In the genomic region with DNA sequence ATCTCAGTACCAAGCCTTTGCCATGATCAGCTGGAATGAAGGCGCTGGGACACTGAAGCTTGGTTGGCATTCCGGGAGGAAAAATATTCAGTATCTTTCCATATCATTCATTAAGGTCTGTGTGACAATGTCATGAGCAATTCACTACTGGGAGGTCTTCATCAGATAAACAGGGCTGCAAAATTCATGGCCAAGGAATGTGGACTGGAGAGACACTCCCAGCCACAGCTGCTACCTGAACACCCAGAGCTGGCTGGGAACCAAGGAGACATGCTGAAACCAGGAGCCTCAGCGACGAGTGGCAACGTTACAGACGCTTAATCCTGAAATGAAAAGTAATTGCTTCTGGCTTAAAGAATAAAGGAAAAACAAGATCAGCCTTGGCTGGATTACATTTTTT, we compare ENCODE assay signal across 12 cellular contexts. TPM values are rescaled to one million over a fixed set of nuclear protein-coding genes. Genes with fewer than 3 reads are reported as not detected.
A peak's percentile ranks its signal among the peaks of the same experiment; 100 is the strongest.
DNase-seq lines count a peak whose midpoint lies in the region; ATAC-seq and TF ChIP-seq lines count a peak whose summit lies in the region.
"Had no signal": no experiment of that assay in that cellular context is flagged by ENCODE, and none has a peak within 500 bp of the region (broad histone marks: within the 10 kb centered on the region; RNA-seq: fewer than 3 reads in every experiment).

No MANE protein-coding gene starts in this region.

- H3K4me1 Mint-ChIP-seq in Calu3 (ENCODE audit: low read depth, unreplicated experiment), result peaks cover 25% of the 10 kb centered on the region
- no peaks in the 10 kb centered on the region for H3K4me1 Mint-ChIP-seq in activated naive CD4-positive, alpha-beta T cell treated with anti-CD3 and anti-CD28 coated beads for 36 hours (ENCODE audit: low read depth)
- H3K4me1 Mint-ChIP-seq: activated CD4-positive, alpha-beta T cell treated with anti-CD3 and anti-CD28 coated beads for 36 hours had no signal

- no peak overlapping the region for H3K4me3 ChIP-seq in astrocyte of the spinal cord (ENCODE audit: low read depth, low read length)
- H3K4me3 ChIP-seq in mucosa of descending colon, result no peak overlapping the region

- TF ChIP-seq CTCF in Calu3 (IDR thresholded peaks at IDR 0.05; ENCODE audit: unreplicated experiment), result no peak
- TF ChIP-seq CTCF in astrocyte of the spinal cord (IDR thresholded peaks at IDR 0.05; ENCODE audit: low read depth, low read length), result no peak
- no peak for TF ChIP-seq CTCF in mucosa of descending colon (IDR thresholded peaks at IDR 0.05)

- no TSS peak for BruUV-seq in Calu3 (replicated peaks; lab: Mats Ljungman, UMichigan)

- H3K9me3 ChIP-seq in mucosa of descending colon, result no peaks in the 10 kb centered on the region

- intact Hi-C loops in Calu3 (cut with micrococcal nuclease; ENCODE audit: unreplicated experiment), result no loop called here
- intact Hi-C loops in mucosa of descending colon (cut with DNase I, micrococcal nuclease), result no loop called here
- intact Hi-C loops in activated naive CD4-positive, alpha-beta T cell treated with anti-CD3 and anti-CD28 coated beads for 36 hours (cut with micrococcal nuclease), result no loop called here

- H3K36me3 Mint-ChIP-seq in Calu3 (ENCODE audit: insufficient read depth, unreplicated experiment), result no peaks in the 10 kb centered on the region
- H3K36me3 Mint-ChIP-seq in activated naive CD4-positive, alpha-beta T cell treated with anti-CD3 and anti-CD28 coated beads for 36 hours (ENCODE audit: low read depth), result no peaks in the 10 kb centered on the region
- H3K36me3 Mint-ChIP-seq: activated naive CD8-positive, alpha-beta T cell had no signal

- in situ Hi-C loops in astrocyte of the spinal cord (cut with HindIII; ENCODE audit: low sequenced_read_pairs), result no loop called here

- CTCF ChIA-PET in Calu3 (lab: Charles Lee), result interaction anchor here (0.7 to 0.9 kb wide), 2 partner anchors 19 to 86 kb away, joined by 3 read pairs; no protein-coding TSS in a partner anchor
- CTCF ChIA-PET in activated naive CD4-positive, alpha-beta T cell treated with anti-CD3 and anti-CD28 coated beads for 36 hours (lab: Charles Lee), result no interaction called here

- H3K4me1 ChIP-seq in mucosa of descending colon (ENCODE audit: low read depth), result no peaks in the 10 kb centered on the region

- H3K36me3 ChIP-seq in mucosa of descending colon (ENCODE audit: low read depth), result no peaks in the 10 kb centered on the region

- ATAC-seq in mucosa of descending colon (peak; percentile 43), GM18511 (IDR thresholded peaks at IDR 0.05; ENCODE audit: unreplicated experiment) (no peak)
- ATAC-seq: activated CD4-positive, alpha-beta T cell treated with anti-CD3 and anti-CD28 coated beads for 36 hours had no signal

- H3K9me3 Mint-ChIP-seq in Calu3 (ENCODE audit: low read depth, unreplicated experiment), result peaks cover 4% of the 10 kb centered on the region
- H3K9me3 Mint-ChIP-seq in activated naive CD4-positive, alpha-beta T cell treated with anti-CD3 and anti-CD28 coated beads for 36 hours, result peaks cover under 1% of the 10 kb centered on the region
- H3K9me3 Mint-ChIP-seq: CD4-positive, alpha-beta T cell had no signal

- DNase-seq in Calu3 (peak; percentile 67), NCI-H1105 treated with DMSO at 0.1 percent for 48 hours (lab: John Stamatoyannopoulos, UW) (peak; percentile 80), astrocyte of the spinal cord (ENCODE audit: low read depth, low spot score) (peak; percentile 31), mucosa of descending colon (peak in 1 of 3 donors; percentile 7), globus pallidus (ENCODE audit: low spot score) (no peak), mesenteric fat pad (ENCODE audit: low spot score) (no peak)
- DNase-seq in activated naive CD4-positive, alpha-beta T cell treated with anti-CD3 and anti-CD28 coated beads for 36 hours, result no peak
- DNase-seq: activated CD4-positive, alpha-beta T cell treated with anti-CD3 and anti-CD28 coated beads for 36 hours; CD4-positive, alpha-beta T cell; erythroblast had no signal

- H3K4me3 Mint-ChIP-seq in Calu3 (ENCODE audit: low read depth, unreplicated experiment), result peak overlapping the region; percentile 56
- H3K4me3 Mint-ChIP-seq in activated naive CD4-positive, alpha-beta T cell treated with anti-CD3 and anti-CD28 coated beads for 36 hours, result no peak overlapping the region
- H3K4me3 Mint-ChIP-seq: activated CD4-positive, alpha-beta T cell treated with anti-CD3 and anti-CD28 coated beads for 36 hours; activated naive CD8-positive, alpha-beta T cell; CD4-positive, alpha-beta T cell had no signal

- no peaks in the 10 kb centered on the region for H3K27me3 Mint-ChIP-seq in Calu3 (ENCODE audit: unreplicated experiment)
- peaks cover 11% of the 10 kb centered on the region for H3K27me3 Mint-ChIP-seq in activated naive CD4-positive, alpha-beta T cell treated with anti-CD3 and anti-CD28 coated beads for 36 hours (ENCODE audit: low read depth)
- H3K27me3 Mint-ChIP-seq: activated CD4-positive, alpha-beta T cell treated with anti-CD3 and anti-CD28 coated beads for 36 hours had no signal

- H3K27ac Mint-ChIP-seq in Calu3 (ENCODE audit: unreplicated experiment), result peak overlapping the region; percentile 83
- H3K27ac Mint-ChIP-seq in activated naive CD4-positive, alpha-beta T cell treated with anti-CD3 and anti-CD28 coated beads for 36 hours, result no peak overlapping the region
- H3K27ac Mint-ChIP-seq: activated CD4-positive, alpha-beta T cell treated with anti-CD3 and anti-CD28 coated beads for 36 hours; activated naive CD8-positive, alpha-beta T cell; CD4-positive, alpha-beta T cell had no signal

RNA-seq across cellular contexts. Expression of gene DDAH1, which starts 30.6 kb away (rescaled TPM):
- total RNA-seq in Calu3 (2022), result 84.1 and 98.7 TPM in 2 replicates
- total RNA-seq in mucosa of descending colon, result 10 to 100 TPM; 45.9 to 86.3 (median 74.1) TPM
- not detected for total RNA-seq in activated naive CD4-positive, alpha-beta T cell treated with anti-CD3 and anti-CD28 coated beads for 36 hours
- 15.4 TPM for total RNA-seq in mesenteric fat pad
- total RNA-seq: CD4-positive, alpha-beta T cell had no signal

Comparison
In these comparisons a context has a peak if more than half of its experiments do, and no peak if none do; other contexts are left out.
1. DNase-seq: peak in Calu3 (single experiment), NCI-H1105 treated with DMSO at 0.1 percent for 48 hours (single experiment) and astrocyte of the spinal cord (single experiment); none in globus pallidus (single experiment), activated naive CD4-positive, alpha-beta T cell treated with anti-CD3 and anti-CD28 coated beads for 36 hours (single experiment) and mesenteric fat pad (single experiment).
2. RNA of gene DDAH1, which starts 30.6 kb away (total RNA-seq): 84.1 to 98.7 TPM in Calu3, 45.9 to 86.3 TPM in mucosa of descending colon and 15.4 TPM in mesenteric fat pad (single experiment); not detected in activated naive CD4-positive, alpha-beta T cell treated with anti-CD3 and anti-CD28 coated beads for 36 hours; every median in the first group is over 10 times any median in the second.